Comparison of ENCODE assay signal across 8 cellular contexts in genomic region chr4:87005690-87006461, GRCh38.
A peak's percentile ranks its signal among the peaks of the same experiment; 100 is the strongest.
DNase-seq lines count a peak whose midpoint lies in the region; ATAC-seq and TF ChIP-seq lines count a peak whose summit lies in the region.

No MANE protein-coding gene starts in this region.

- no peak for TF ChIP-seq CTCF in Caco-2 (IDR thresholded peaks at IDR 0.05; ENCODE audit: insufficient read depth in 1 of 2, low read depth in 1 of 2, low read length in 1 of 2, severe bottlenecking in 1 of 2, unreplicated experiment in 1 of 2)

- WGBS in iPS DF 6.9 (ENCODE audit: insufficient coverage, insufficient read length): no CpG with 5 or more reads among the region's 16 CpGs

- H3K36me3 ChIP-seq in Caco-2 (ENCODE audit: control insufficient read depth, insufficient read depth, low read length) (no peaks in the 10 kb centered on the region), iPS DF 6.9 (ENCODE audit: control insufficient read depth, insufficient read depth, low read length) (no peaks in the 10 kb centered on the region)

- H3K4me3 ChIP-seq in Caco-2 (ENCODE audit: low read depth, low read length) (peak overlapping the region; percentile 94), iPS DF 6.9 (ENCODE audit: low read length) (peak overlapping the region; percentile 89; the same call in 1 of the 2 replicates), skin epidermis (peak overlapping the region; percentile 74 to 88 (median 84))

- H3K27me3 ChIP-seq in Caco-2 (replicated peaks; ENCODE audit: control insufficient read depth, insufficient read depth, low read length): no peaks in the 10 kb centered on the region
- no peaks in the 10 kb centered on the region for H3K27me3 ChIP-seq in iPS DF 6.9 (ENCODE audit: control insufficient read depth, insufficient read depth, low read length)

- H3K9me3 ChIP-seq in Caco-2: no peaks in the 10 kb centered on the region
- no peaks in the 10 kb centered on the region for H3K9me3 ChIP-seq in iPS DF 6.9 (ENCODE audit: control insufficient read depth, insufficient read depth, low read length)

- peaks cover 8% of the 10 kb centered on the region for H3K4me1 Mint-ChIP-seq in Caco-2 (ENCODE audit: low read depth, unreplicated experiment)
- H3K4me1 Mint-ChIP-seq in activated naive CD4-positive, alpha-beta T cell treated with anti-CD3 and anti-CD28 coated beads, Interleukin-2, amount 10 ng/mL, durations not matched to agents 7 days and 5 days: peaks cover 50% of the 10 kb centered on the region

- BruUV-seq in Caco-2 (replicated peaks; lab: Mats Ljungman, UMichigan): TSS peak; percentile 92

- DNase-seq in Caco-2: no peak
- DNase-seq in NCI-H2227 treated with DMSO at 0.1 percent for 48 hours (lab: John Stamatoyannopoulos, UW): peak; percentile 64
- peak; percentile 42 for DNase-seq in activated naive CD4-positive, alpha-beta T cell treated with anti-CD3 and anti-CD28 coated beads, Interleukin-2, amount 10 ng/mL, durations not matched to agents 7 days and 5 days
- no peak for DNase-seq in iPS DF 6.9 (ENCODE audit: low read depth, low spot score)
- DNase-seq in GDM1 (lab: John Stamatoyannopoulos, UW): no peak

- H3K4me1 ChIP-seq in Caco-2: peaks cover 31% of the 10 kb centered on the region
- H3K4me1 ChIP-seq in iPS DF 6.9 (ENCODE audit: control insufficient read depth, insufficient read depth, low read length): peaks cover 9% of the 10 kb centered on the region; the same call in 1 of the 2 replicates

- H3K27me3 Mint-ChIP-seq in Caco-2 (ENCODE audit: insufficient read depth, unreplicated experiment): no peaks in the 10 kb centered on the region
- no peaks in the 10 kb centered on the region for H3K27me3 Mint-ChIP-seq in activated naive CD4-positive, alpha-beta T cell treated with anti-CD3 and anti-CD28 coated beads, Interleukin-2, amount 10 ng/mL, durations not matched to agents 7 days and 5 days

- H3K27ac Mint-ChIP-seq in Caco-2 (ENCODE audit: unreplicated experiment): peak overlapping the region; percentile 93
- peak overlapping the region; percentile 99 for H3K27ac Mint-ChIP-seq in activated naive CD4-positive, alpha-beta T cell treated with anti-CD3 and anti-CD28 coated beads, Interleukin-2, amount 10 ng/mL, durations not matched to agents 7 days and 5 days

- POLR2A ChIA-PET in Caco-2 (lab: Charles Lee): interaction anchor here (0.6 to 2.8 kb wide), 5 partner anchors 9 to 84 kb away, joined by 3 to 38 read pairs (median 6); partner anchors contain the start of gene AFF1

- intact Hi-C loops in Caco-2 (cut with micrococcal nuclease; ENCODE audit: unreplicated experiment): loop anchor here (1.0 kb wide), 4 partner anchors 33 to 87 kb away; no protein-coding TSS in a partner anchor

- H3K9me3 Mint-ChIP-seq in Caco-2 (ENCODE audit: unreplicated experiment): no peaks in the 10 kb centered on the region
- H3K9me3 Mint-ChIP-seq in activated naive CD4-positive, alpha-beta T cell treated with anti-CD3 and anti-CD28 coated beads, Interleukin-2, amount 10 ng/mL, durations not matched to agents 7 days and 5 days: no peaks in the 10 kb centered on the region

- peak overlapping the region; percentile 97 for H3K4me3 Mint-ChIP-seq in Caco-2 (ENCODE audit: unreplicated experiment)
- H3K4me3 Mint-ChIP-seq in activated naive CD4-positive, alpha-beta T cell treated with anti-CD3 and anti-CD28 coated beads, Interleukin-2, amount 10 ng/mL, durations not matched to agents 7 days and 5 days: peak overlapping the region; percentile 88

- ATAC-seq in GM21576 (IDR thresholded peaks at IDR 0.05; ENCODE audit: unreplicated experiment): peak; percentile 26
- ATAC-seq in GM19023 (IDR thresholded peaks at IDR 0.05; ENCODE audit: unreplicated experiment): no peak

- H3K27ac ChIP-seq in iPS DF 6.9 (ENCODE audit: low read length) (no peak overlapping the region), skin epidermis (peak overlapping the region; percentile 9 to 99 (median 97))

- peaks cover 18% of the 10 kb centered on the region for H3K36me3 Mint-ChIP-seq in Caco-2 (ENCODE audit: insufficient read depth, unreplicated experiment)
- peaks cover 9% of the 10 kb centered on the region for H3K36me3 Mint-ChIP-seq in activated naive CD4-positive, alpha-beta T cell treated with anti-CD3 and anti-CD28 coated beads, Interleukin-2, amount 10 ng/mL, durations not matched to agents 7 days and 5 days

- CTCF ChIA-PET in Caco-2 (lab: Charles Lee): interaction anchor here (1.0 to 1.5 kb wide), 4 partner anchors 70 to 508 kb away, joined by 3 to 17 read pairs (median 7); partner anchors contain the start of gene AFF1
- CTCF ChIA-PET in activated naive CD4-positive, alpha-beta T cell treated with anti-CD3 and anti-CD28 coated beads, Interleukin-2, amount 10 ng/mL, durations not matched to agents 7 days and 5 days (lab: Charles Lee): interaction anchor here (1.0 to 6.0 kb wide), 6 partner anchors 68 to 88 kb away, joined by 3 to 26 read pairs (median 4); partner anchors contain the start of gene AFF1

Comparison
In these comparisons a context has a peak if more than half of its experiments do, and no peak if none do; other contexts are left out.
1. DNase-seq: peak in NCI-H2227 treated with DMSO at 0.1 percent for 48 hours (single experiment) and activated naive CD4-positive, alpha-beta T cell treated with anti-CD3 and anti-CD28 coated beads, Interleukin-2, amount 10 ng/mL, durations not matched to agents 7 days and 5 days (single experiment); none in Caco-2 (0 of 2), iPS DF 6.9 (single experiment) and GDM1 (single experiment).
2. Peak in every context shown above with its lines, with median percentiles within 50 percentile points of each other: H3K4me3 ChIP-seq.